27 cellular contexts compared by ENCODE assay signal in the genomic region with DNA sequence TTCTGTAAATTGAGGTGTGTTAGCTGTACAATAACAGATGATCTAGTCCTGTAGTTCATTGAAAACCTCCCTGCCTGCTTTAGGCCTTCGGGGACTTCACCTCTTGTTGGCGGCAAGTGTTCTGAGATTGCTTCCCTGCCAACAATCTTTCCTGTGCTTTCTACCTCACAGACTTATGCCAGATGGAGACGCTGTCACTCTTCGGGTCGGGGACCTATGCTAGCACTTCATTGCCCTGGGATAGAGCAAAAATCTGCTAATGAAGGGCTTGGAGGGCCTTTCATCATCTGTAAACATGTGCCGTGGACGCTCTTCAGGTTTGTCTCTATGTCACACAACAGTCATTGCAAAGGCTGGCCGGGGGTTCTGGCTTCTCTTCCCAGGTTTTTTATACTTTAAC. TPM values are rescaled to one million over a fixed set of nuclear protein-coding genes. Genes with fewer than 3 reads are reported as not detected.
"Had no signal": no experiment of that assay in that cellular context is flagged by ENCODE, and none has a peak within 500 bp of the region (broad histone marks: within the 10 kb centered on the region; RNA-seq: fewer than 3 reads in every experiment).

No MANE protein-coding gene starts in this region.

- H3K36me3 Mint-ChIP-seq: activated naive CD8-positive, alpha-beta T cell; T-cell had no signal

- H3K9me3 Mint-ChIP-seq: activated CD4-positive, alpha-beta memory T cell treated with anti-CD3 and anti-CD28 coated beads, Interleukin-2, amount 10 ng/mL, durations not matched to agents 7 days and 5 days; activated naive CD4-positive, alpha-beta T cell treated with anti-CD3 and anti-CD28 coated beads for 36 hours; activated T-helper 17 cell treated with anti-CD3 and anti-CD28 coated beads, Interleukin-2, amount 50 U/mL, for 72 hours; T-cell had no signal

- H3K4me1 Mint-ChIP-seq: activated CD4-positive, alpha-beta T cell treated with anti-CD3 and anti-CD28 coated beads for 36 hours; activated T-helper 17 cell treated with anti-CD3 and anti-CD28 coated beads, Interleukin-2, amount 50 U/mL, for 72 hours had no signal

- H3K4me3 ChIP-seq: MG63, SK-N-MC had no signal

- H3K27ac ChIP-seq: SK-N-MC had no signal

- DNase-seq: activated CD4-positive, alpha-beta memory T cell treated with anti-CD3 and anti-CD28 coated beads, Interleukin-2, amount 10 ng/mL, durations not matched to agents 7 days and 5 days; activated CD4-positive, alpha-beta T cell treated with anti-CD3 and anti-CD28 coated beads for 36 hours; activated CD4-positive, alpha-beta T cell treated with anti-CD3 and anti-CD28 coated beads, Interleukin-2, amount 50 U/mL, for 1 hour; activated gamma-delta T cell; activated naive CD4-positive, alpha-beta T cell treated with anti-CD3 and anti-CD28 coated beads for 36 hours; activated T-cell treated with anti-CD3 and anti-CD28 coated beads for 4 hours; activated T-cell treated with anti-CD3 and anti-CD28 coated beads, Interleukin-2, amount 50 U/mL, for 48 hours; MG63; MV-4-11; NCI-H1092 treated with DMSO at 0.1 percent for 48 hours; NCI-H1417 treated with DMSO at 0.1 percent for 48 hours; NCI-H1694; NCI-H2029 treated with DMSO at 0.1 percent for 48 hours; NCI-H345; NCI-H510A; NCI-H69; PC-3; SHP77; T-cell; T-helper 2 cell; T1000 had no signal

- H3K27ac Mint-ChIP-seq: activated CD4-positive, alpha-beta memory T cell treated with anti-CD3 and anti-CD28 coated beads, Interleukin-2, amount 10 ng/mL, durations not matched to agents 7 days and 5 days; activated CD4-positive, alpha-beta T cell treated with anti-CD3 and anti-CD28 coated beads for 36 hours; activated naive CD4-positive, alpha-beta T cell treated with anti-CD3 and anti-CD28 coated beads for 36 hours; activated naive CD8-positive, alpha-beta T cell; activated T-helper 17 cell treated with anti-CD3 and anti-CD28 coated beads, Interleukin-2, amount 50 U/mL, for 72 hours; T-cell had no signal

- H3K36me3 ChIP-seq: MG63 had no signal

- FAIRE-seq: RCC 7860, TTC549 had no signal

- H3K4me3 Mint-ChIP-seq: activated CD4-positive, alpha-beta memory T cell treated with anti-CD3 and anti-CD28 coated beads, Interleukin-2, amount 10 ng/mL, durations not matched to agents 7 days and 5 days; activated CD4-positive, alpha-beta T cell treated with anti-CD3 and anti-CD28 coated beads for 36 hours; activated naive CD4-positive, alpha-beta T cell treated with anti-CD3 and anti-CD28 coated beads for 36 hours; activated naive CD8-positive, alpha-beta T cell; activated T-helper 17 cell treated with anti-CD3 and anti-CD28 coated beads, Interleukin-2, amount 50 U/mL, for 72 hours; T-cell had no signal

- H3K9me3 ChIP-seq: MG63 had no signal

RNA-seq across cellular contexts. Expression of a gene that starts 4.7 kb away (rescaled TPM):
- total RNA-seq: activated CD4-positive, alpha-beta memory T cell treated with anti-CD3 and anti-CD28 coated beads, Interleukin-2, amount 10 ng/mL, durations not matched to agents 7 days and 5 days; activated CD4-positive, alpha-beta T cell treated with anti-CD3 and anti-CD28 coated beads for 36 hours; activated CD8-positive, alpha-beta memory T cell treated with anti-CD3 and anti-CD28 coated beads for 36 hours; activated T-helper 17 cell treated with anti-CD3 and anti-CD28 coated beads, Interleukin-2, amount 50 U/mL, for 72 hours had no signal
